18 cellular contexts compared by ENCODE assay signal in the genomic region with DNA sequence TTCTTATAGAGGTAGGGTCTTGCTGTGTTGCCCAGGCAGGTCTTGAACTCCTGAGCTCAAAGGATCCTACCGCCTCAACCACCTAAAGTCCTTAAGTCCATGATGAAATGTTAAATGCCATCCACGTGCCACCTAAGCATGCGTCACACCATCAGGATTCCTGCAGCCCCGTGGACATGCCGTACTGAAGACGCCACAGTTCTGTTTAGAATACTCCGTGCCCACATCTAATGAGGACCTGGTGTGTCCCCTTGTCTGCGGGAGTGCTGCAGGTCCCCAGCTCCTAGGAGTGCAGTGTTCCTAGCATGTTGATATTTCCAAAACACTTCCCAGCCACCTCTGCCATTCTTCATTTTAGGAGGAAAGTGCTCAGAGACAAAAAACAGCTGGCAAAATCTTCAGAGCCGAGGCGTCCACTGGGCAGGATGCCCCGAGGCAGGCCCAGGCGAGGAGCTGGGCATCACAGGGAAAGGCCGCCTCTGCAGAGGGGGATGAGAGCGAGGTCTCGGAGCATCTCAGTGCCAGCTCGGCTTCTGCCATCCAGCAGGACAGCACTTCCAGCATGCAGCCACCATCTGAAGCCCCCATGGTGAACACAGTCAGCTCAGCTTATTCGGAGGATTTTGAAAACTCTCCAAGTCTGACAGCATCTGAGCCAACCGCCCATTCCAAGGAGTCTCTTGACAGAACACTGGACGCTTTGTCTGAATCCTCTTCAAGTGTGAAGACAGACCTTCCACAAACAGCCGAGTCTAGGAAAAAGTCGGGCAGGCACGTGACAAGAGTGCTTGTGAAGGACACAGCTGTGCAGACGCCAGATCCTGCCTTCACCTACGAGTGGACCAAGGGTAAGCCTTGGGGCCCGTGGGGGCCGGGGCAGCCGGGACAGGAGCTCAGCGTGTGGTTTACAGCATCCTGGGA. TPM values are rescaled to one million over a fixed set of nuclear protein-coding genes. Genes with fewer than 3 reads are reported as not detected.
DNase-seq lines count a peak whose midpoint lies in the region; ATAC-seq, FAIRE-seq and TF ChIP-seq lines count a peak whose summit lies in the region.
"Had no signal": no experiment of that assay in that cellular context is flagged by ENCODE, and none has a peak within 500 bp of the region (broad histone marks: within the 10 kb centered on the region; RNA-seq: fewer than 3 reads in every experiment).

No MANE protein-coding gene starts in this region.

- POLR2A ChIA-PET in AG04450 (lab: Yijun Ruan, JAX), result interaction anchor here (0.7 to 1.2 kb wide), 3 partner anchors 13 to 32 kb away, joined by 3 to 4 read pairs (median 3); partner anchors contain the start of genes C19orf44 and CALR3
- POLR2A ChIA-PET in activated CD8-positive, alpha-beta T cell treated with anti-CD3 and anti-CD28 coated beads for 36 hours (lab: Charles Lee), result interaction anchor here (0.5 to 1.7 kb wide), 3 partner anchors 8 to 221 kb away, joined by 3 to 5 read pairs (median 3); no protein-coding TSS in a partner anchor

- WGBS in psoas muscle, 3 donors, result 83 to 85% (median 84%) methylated on average over 28 of the region's 28 CpGs

- CTCF ChIA-PET in AG04450 (lab: Charles Lee), result interaction anchor here (1.2 kb wide), 1 partner anchor 92 kb away, joined by 4 read pairs; no protein-coding TSS in a partner anchor
- CTCF ChIA-PET in activated CD8-positive, alpha-beta T cell treated with anti-CD3 and anti-CD28 coated beads for 36 hours (lab: Charles Lee), result no interaction called here

- H3K9me3 Mint-ChIP-seq in activated CD8-positive, alpha-beta T cell treated with anti-CD3 and anti-CD28 coated beads for 36 hours, result no peaks in the 10 kb centered on the region
- H3K9me3 Mint-ChIP-seq: activated B cell treated with CpG ODN at 0.5 μM for 24 hours; activated naive CD4-positive, alpha-beta T cell treated with anti-CD3 and anti-CD28 coated beads, Interleukin-2, amount 50 U/mL, for 24 hours; naive thymus-derived CD8-positive, alpha-beta T cell had no signal

- TF ChIP-seq CTCF in AG04450 (IDR thresholded peaks at IDR 0.05; ENCODE audit: low read depth, low read length) (no peak), astrocyte of the cerebellum (IDR thresholded peaks at IDR 0.05; ENCODE audit: low read depth, low read length, missing control alignments) (no peak), psoas muscle (IDR thresholded peaks at IDR 0.05) (no peak)
- no peak for TF ChIP-seq CTCF in activated CD8-positive, alpha-beta T cell treated with anti-CD3 and anti-CD28 coated beads for 36 hours (IDR thresholded peaks at IDR 0.05)

- H3K4me3 ChIP-seq in AG04450 (ENCODE audit: low read depth, low read length) (no peak overlapping the region), astrocyte of the cerebellum (ENCODE audit: low read depth, low read length) (no peak overlapping the region), psoas muscle (no peak overlapping the region)
- H3K4me3 ChIP-seq: SK-N-MC, stomach had no signal

- H3K27me3 Mint-ChIP-seq in activated CD8-positive, alpha-beta T cell treated with anti-CD3 and anti-CD28 coated beads for 36 hours, result no peaks in the 10 kb centered on the region
- H3K27me3 Mint-ChIP-seq: activated B cell treated with CpG ODN at 0.5 μM for 24 hours; activated naive CD4-positive, alpha-beta T cell treated with anti-CD3 and anti-CD28 coated beads, Interleukin-2, amount 50 U/mL, for 24 hours; naive thymus-derived CD8-positive, alpha-beta T cell had no signal

- H3K4me1 ChIP-seq in psoas muscle, result no peaks in the 10 kb centered on the region
- H3K4me1 ChIP-seq: stomach had no signal

- peaks cover 10% of the 10 kb centered on the region for H3K36me3 Mint-ChIP-seq in activated CD8-positive, alpha-beta T cell treated with anti-CD3 and anti-CD28 coated beads for 36 hours (ENCODE audit: low read depth)

- no peaks in the 10 kb centered on the region for H3K9me3 ChIP-seq in AG04450 (ENCODE audit: control insufficient read depth, insufficient read depth, low read length)
- no peaks in the 10 kb centered on the region for H3K9me3 ChIP-seq in psoas muscle
- H3K9me3 ChIP-seq: stomach had no signal

- no peak for FAIRE-seq in frontal cortex (lab: Jason Lieb, UNC)
- FAIRE-seq: A204.1, keratinocyte had no signal

- H3K36me3 ChIP-seq in psoas muscle (ENCODE audit: insufficient read depth in 1 of 2, low read depth in 1 of 2), result peaks cover 0 to 57% of the 10 kb centered on the region in 2 donors

- DNase-seq in AG04450 (ENCODE audit: low read depth, low spot score), result peak; percentile 20
- peak; percentile 26 for DNase-seq in astrocyte of the cerebellum (ENCODE audit: low read depth)
- peak; percentile 20 to 49 for DNase-seq in frontal cortex (ENCODE audit: low spot score in 2 of 2)
- peak; percentile 26 for DNase-seq in mucosa of gallbladder (ENCODE audit: low spot score)
- no peak for DNase-seq in stimulated activated CD4-positive, alpha-beta T cell treated with anti-CD3 and anti-CD28 coated beads, Interleukin-1b, Interleukin-23, amount 100 ng/mL, for 48 hours
- DNase-seq in psoas muscle, result no peak
- DNase-seq in activated CD8-positive, alpha-beta T cell treated with anti-CD3 and anti-CD28 coated beads for 36 hours, result no peak
- DNase-seq: activated B cell treated with CpG ODN at 0.5 μM for 24 hours; activated CD8-positive, alpha-beta memory T cell treated with anti-CD3 and anti-CD28 coated beads, Interleukin-2, amount 50 U/mL, for 4 hours; HCEC 1CT; naive thymus-derived CD8-positive, alpha-beta T cell; stomach had no signal

- H3K27ac ChIP-seq in AG04450 (ENCODE audit: low read depth, low read length) (peak overlapping the region; percentile 68), psoas muscle (no peak overlapping the region)
- H3K27ac ChIP-seq: SK-N-MC had no signal

- ATAC-seq in GM21786 (IDR thresholded peaks at IDR 0.05; ENCODE audit: unreplicated experiment), result no peak
- no peak for ATAC-seq in psoas muscle
- ATAC-seq in activated CD8-positive, alpha-beta T cell treated with anti-CD3 and anti-CD28 coated beads for 36 hours, result no peak
- ATAC-seq: naive thymus-derived CD8-positive, alpha-beta T cell had no signal

- H3K4me1 Mint-ChIP-seq in activated CD8-positive, alpha-beta T cell treated with anti-CD3 and anti-CD28 coated beads for 36 hours (ENCODE audit: low read depth), result no peaks in the 10 kb centered on the region
- H3K4me1 Mint-ChIP-seq: activated B cell treated with CpG ODN at 0.5 μM for 24 hours; activated naive CD4-positive, alpha-beta T cell treated with anti-CD3 and anti-CD28 coated beads, Interleukin-2, amount 50 U/mL, for 24 hours had no signal

- no peak overlapping the region for H3K4me3 Mint-ChIP-seq in activated CD8-positive, alpha-beta T cell treated with anti-CD3 and anti-CD28 coated beads for 36 hours
- H3K4me3 Mint-ChIP-seq: activated B cell treated with CpG ODN at 0.5 μM for 24 hours; activated naive CD4-positive, alpha-beta T cell treated with anti-CD3 and anti-CD28 coated beads, Interleukin-2, amount 50 U/mL, for 24 hours; naive thymus-derived CD8-positive, alpha-beta T cell had no signal

- no peak overlapping the region for H3K27ac Mint-ChIP-seq in activated CD8-positive, alpha-beta T cell treated with anti-CD3 and anti-CD28 coated beads for 36 hours
- H3K27ac Mint-ChIP-seq: activated B cell treated with CpG ODN at 0.5 μM for 24 hours; activated naive CD4-positive, alpha-beta T cell treated with anti-CD3 and anti-CD28 coated beads, Interleukin-2, amount 50 U/mL, for 24 hours had no signal

- in situ Hi-C loops in astrocyte of the cerebellum (cut with HindIII; ENCODE audit: low sequenced_read_pairs), result no loop called here

- intact Hi-C loops in psoas muscle (cut with DNase I), result no loop called here
- intact Hi-C loops in activated CD8-positive, alpha-beta T cell treated with anti-CD3 and anti-CD28 coated beads for 36 hours (cut with micrococcal nuclease), result no loop called here

- H3K27me3 ChIP-seq in AG04450 (ENCODE audit: control insufficient read depth, insufficient read depth, low read length) (no peaks in the 10 kb centered on the region), psoas muscle (ENCODE audit: insufficient read depth in 3 of 3, low read length in 2 of 3) (no peaks in the 10 kb centered on the region)
- H3K27me3 ChIP-seq: stomach had no signal

RNA-seq across cellular contexts. Expression of gene C19orf44, which starts 13.2 kb away (rescaled TPM):
- polyA plus RNA-seq in AG04450 (2011; rRNA removed) (1.8 and 2.3 TPM in 2 replicates), psoas muscle (1 to 10 TPM; 5.7 to 7.4 (median 6.1) TPM)
- 2.2 and 3.4 TPM in 2 replicates for polyA minus RNA-seq in AG04450 (2011; rRNA and poly(A)+ RNA removed)
- total RNA-seq in frontal cortex (3.3 TPM), mucosa of gallbladder (11.2 TPM), psoas muscle (1 to 10 TPM; 3.8 to 7.1 (median 5.2) TPM)
- 1 to 10 TPM; 1.9 to 2.3 TPM for total RNA-seq in activated CD8-positive, alpha-beta T cell treated with anti-CD3 and anti-CD28 coated beads for 36 hours

RNA-seq across cellular contexts. Expression of gene CALR3, which starts 13.4 kb away (rescaled TPM):
- polyA plus RNA-seq in AG04450 (2011; rRNA removed), result not detected in 2 replicates
- not detected in 2 replicates for polyA minus RNA-seq in AG04450 (2011; rRNA and poly(A)+ RNA removed)
- not detected for total RNA-seq in frontal cortex
- not detected for total RNA-seq in mucosa of gallbladder
- under 1 TPM in 1 of 4 donors, not detected in 3; 0.32 TPM for total RNA-seq in psoas muscle
- under 1 TPM in 2 of 3 donors, not detected in 1; 0.07 to 0.25 TPM for polyA plus RNA-seq in psoas muscle
- not detected for total RNA-seq in activated CD8-positive, alpha-beta T cell treated with anti-CD3 and anti-CD28 coated beads for 36 hours
- total RNA-seq: activated B cell treated with CpG ODN at 0.5 μM for 24 hours; HT1080; naive thymus-derived CD8-positive, alpha-beta T cell; stomach had no signal
- polyA plus RNA-seq: keratinocyte; naive thymus-derived CD8-positive, alpha-beta T cell; stomach had no signal

RNA-seq across cellular contexts. Expression of gene CHERP, which starts 32.8 kb away (rescaled TPM):
- polyA plus RNA-seq in AG04450 (2011; rRNA removed) (3.4 and 3.8 TPM in 2 replicates), psoas muscle (10 to 100 TPM; 17.0 to 28.1 (median 25.0) TPM)
- 6.2 and 7.4 TPM in 2 replicates for polyA minus RNA-seq in AG04450 (2011; rRNA and poly(A)+ RNA removed)
- total RNA-seq in frontal cortex (5.3 TPM), mucosa of gallbladder (47.3 TPM), psoas muscle (10 to 100 TPM; 30.1 to 36.2 (median 33.5) TPM)
- 10 to 100 TPM; 57.5 to 59.6 TPM for total RNA-seq in activated CD8-positive, alpha-beta T cell treated with anti-CD3 and anti-CD28 coated beads for 36 hours

RNA-seq across cellular contexts. Expression of gene EPS15L1, which starts 37.6 kb away (rescaled TPM):
- polyA plus RNA-seq in AG04450 (2011; rRNA removed), result 14.4 and 14.7 TPM in 2 replicates
- polyA minus RNA-seq in AG04450 (2011; rRNA and poly(A)+ RNA removed), result 24.5 and 30.5 TPM in 2 replicates
- total RNA-seq in frontal cortex, result 15.1 TPM
- total RNA-seq in mucosa of gallbladder, result 46.1 TPM
- 100 to 1,000 TPM in 2 of 4 donors, 10 to 100 TPM in 2; 49.1 to 125 (median 86.1) TPM for total RNA-seq in psoas muscle
- 10 to 100 TPM; 60.7 to 80.2 (median 65.4) TPM for polyA plus RNA-seq in psoas muscle
- total RNA-seq in activated CD8-positive, alpha-beta T cell treated with anti-CD3 and anti-CD28 coated beads for 36 hours, result 10 to 100 TPM; 27.4 to 28.3 TPM

Comparison
In these comparisons a context has a peak if more than half of its experiments do, and no peak if none do; other contexts are left out.
1. DNase-seq: peak in AG04450 (single experiment), astrocyte of the cerebellum (single experiment), frontal cortex (2 of 2) and mucosa of gallbladder (single experiment); none in stimulated activated CD4-positive, alpha-beta T cell treated with anti-CD3 and anti-CD28 coated beads, Interleukin-1b, Interleukin-23, amount 100 ng/mL, for 48 hours (single experiment), psoas muscle (0 of 2) and activated CD8-positive, alpha-beta T cell treated with anti-CD3 and anti-CD28 coated beads for 36 hours (single experiment).